14 cellular contexts compared by ENCODE assay signal in the genomic region with DNA sequence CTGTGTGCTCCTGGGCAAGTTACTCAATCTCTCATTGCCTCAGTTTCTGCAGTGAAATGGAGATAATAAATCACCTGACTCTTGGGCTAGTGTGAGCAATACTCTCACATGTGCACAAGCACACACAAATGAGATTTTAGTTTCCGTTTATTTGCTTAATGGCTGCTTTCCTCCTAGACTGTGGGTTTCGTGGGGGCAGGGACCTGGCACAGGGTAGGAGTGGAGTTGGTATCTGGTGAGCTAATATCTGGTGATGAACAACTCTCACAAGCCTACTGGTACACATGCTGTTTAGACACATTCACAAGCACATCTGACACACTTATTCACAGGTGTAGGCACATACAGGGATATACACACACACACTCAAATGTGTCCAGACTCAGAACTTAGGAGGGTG.
DNase-seq lines count a peak whose midpoint lies in the region; ATAC-seq and TF ChIP-seq lines count a peak whose summit lies in the region.
"Had no signal": no experiment of that assay in that cellular context is flagged by ENCODE, and none has a peak within 500 bp of the region (broad histone marks: within the 10 kb centered on the region; RNA-seq: fewer than 3 reads in every experiment).

No MANE protein-coding gene starts in this region.

- CTCF ChIA-PET in activated naive CD4-positive, alpha-beta T cell treated with anti-CD3 and anti-CD28 coated beads for 36 hours (lab: Charles Lee): interaction anchor here (0.6 to 2.4 kb wide), 2 partner anchors 8 to 11 kb away, joined by 3 to 7 read pairs; no protein-coding TSS in a partner anchor
- CTCF ChIA-PET in activated naive CD4-positive, alpha-beta T cell treated with anti-CD3 and anti-CD28 coated beads, Interleukin-2, amount 10 ng/mL, durations not matched to agents 7 days and 5 days (lab: Charles Lee): interaction anchor here (1.1 kb wide), 1 partner anchor 9 kb away, joined by 3 read pairs; no protein-coding TSS in a partner anchor
- CTCF ChIA-PET in IMR-90 (lab: Yijun Ruan, JAX): no interaction called here

- H3K27me3 Mint-ChIP-seq in activated naive CD4-positive, alpha-beta T cell treated with anti-CD3 and anti-CD28 coated beads for 36 hours (ENCODE audit: low read depth): no peaks in the 10 kb centered on the region
- H3K27me3 Mint-ChIP-seq in activated naive CD4-positive, alpha-beta T cell treated with anti-CD3 and anti-CD28 coated beads, Interleukin-2, amount 10 ng/mL, durations not matched to agents 7 days and 5 days: peaks cover 5% of the 10 kb centered on the region
- no peaks in the 10 kb centered on the region for H3K27me3 Mint-ChIP-seq in activated naive CD8-positive, alpha-beta T cell treated with anti-CD3 and anti-CD28 coated beads, Interleukin-2, amount 50 U/mL, for 24 hours
- H3K27me3 Mint-ChIP-seq in stimulated activated naive CD8-positive, alpha-beta T cell treated with anti-CD3 and anti-CD28 coated beads, Interleukin-15, Interleukin-2, amounts not matched to agents 100 ng/mL and 50 ng/mL, for 24 hours: peaks cover 4% of the 10 kb centered on the region

- no peak overlapping the region for H3K4me2 ChIP-seq in IMR-90 (ENCODE audit: low read depth, low read length)

- peaks cover 5% of the 10 kb centered on the region for H3K9me3 Mint-ChIP-seq in activated naive CD4-positive, alpha-beta T cell treated with anti-CD3 and anti-CD28 coated beads for 36 hours
- H3K9me3 Mint-ChIP-seq in activated naive CD4-positive, alpha-beta T cell treated with anti-CD3 and anti-CD28 coated beads, Interleukin-2, amount 10 ng/mL, durations not matched to agents 7 days and 5 days: peaks cover 4% of the 10 kb centered on the region
- peaks cover 4% of the 10 kb centered on the region for H3K9me3 Mint-ChIP-seq in activated naive CD8-positive, alpha-beta T cell treated with anti-CD3 and anti-CD28 coated beads, Interleukin-2, amount 50 U/mL, for 24 hours
- H3K9me3 Mint-ChIP-seq in stimulated activated naive CD8-positive, alpha-beta T cell treated with anti-CD3 and anti-CD28 coated beads, Interleukin-15, Interleukin-2, amounts not matched to agents 100 ng/mL and 50 ng/mL, for 24 hours: no peaks in the 10 kb centered on the region

- H3K9ac ChIP-seq in IMR-90 (ENCODE audit: low read depth, low read length): no peak overlapping the region

- H3K36me3 ChIP-seq in IMR-90 (ENCODE audit: control insufficient read depth, insufficient read depth, low read length) (0 out of 2 replicates have a peak, but pooled peaks cover 2% of the 10 kb centered on the region), esophagus muscularis mucosa (peaks cover 0 to 1% (median 0%) of the 10 kb centered on the region in 4 donors)
- H3K36me3 ChIP-seq: lower lobe of right lung, vagina had no signal

- H3K27ac ChIP-seq in IMR-90 (ENCODE audit: insufficient read depth, low read length) (no peak overlapping the region), esophagus muscularis mucosa (replicated peaks in 1 of 4) (no peak overlapping the region)
- H3K27ac ChIP-seq: lower lobe of right lung, vagina had no signal

- peak overlapping the region; percentile 27; the same call in 1 of the 2 replicates for H2AK5ac ChIP-seq in IMR-90 (ENCODE audit: low read depth, low read length)

- peaks cover 28% of the 10 kb centered on the region for H3K9me1 ChIP-seq in IMR-90 (ENCODE audit: insufficient read depth, low read length)

- TF ChIP-seq RAD21 in IMR-90 (IDR thresholded peaks at IDR 0.05; ENCODE audit: low read length): no peak

- no peak overlapping the region for H3K56ac ChIP-seq in IMR-90 (ENCODE audit: extremely low read depth, insufficient read depth, low read length)

- intact Hi-C loops in activated naive CD4-positive, alpha-beta T cell treated with anti-CD3 and anti-CD28 coated beads for 36 hours (cut with micrococcal nuclease): no loop called here
- intact Hi-C loops in IMR-90 (cut with micrococcal nuclease) (no loop called here), esophagus muscularis mucosa (cut with DNase I) (no loop called here)

- dilution Hi-C loops in IMR-90 (cut with HindIII; ENCODE audit: low sequenced_read_pairs, unreplicated experiment): no loop called here

- no peak overlapping the region for H2BK15ac ChIP-seq in IMR-90 (ENCODE audit: low read depth, low read length)

- no peak overlapping the region for H2AFZ ChIP-seq in IMR-90 (replicated peaks; ENCODE audit: low read length, poor library complexity)

- H3K4me3 ChIP-seq in IMR-90 (ENCODE audit: insufficient read depth, low read depth, low read length): no peak overlapping the region
- H3K4me3 ChIP-seq in esophagus muscularis mucosa: no peak overlapping the region
- H3K4me3 ChIP-seq: lower lobe of right lung, vagina had no signal

- peak; percentile 50 for DNase-seq in activated naive CD4-positive, alpha-beta T cell treated with anti-CD3 and anti-CD28 coated beads for 36 hours
- DNase-seq in activated naive CD4-positive, alpha-beta T cell treated with anti-CD3 and anti-CD28 coated beads, Interleukin-2, amount 10 ng/mL, durations not matched to agents 7 days and 5 days: no peak
- peak; percentile 13 for DNase-seq in IMR-90
- no peak for DNase-seq in activated naive CD8-positive, alpha-beta T cell treated with anti-CD3 and anti-CD28 coated beads, Interleukin-2, amount 50 U/mL, for 24 hours
- no peak for DNase-seq in esophagus muscularis mucosa (ENCODE audit: extremely low spot score)
- DNase-seq: activated CD8-positive, alpha-beta memory T cell treated with anti-CD3 and anti-CD28 coated beads for 24 hours; activated effector memory CD4-positive, alpha-beta T cell treated with Interleukin-2 at 50 U/mL for 16 hours; lower lobe of right lung; NCI-H1105; NCI-H2227 treated with DMSO at 0.1 percent for 48 hours had no signal

- 0 out of 2 replicates have a peak overlapping the region, but pooled peaks have one; percentile 24 for H3K23ac ChIP-seq in IMR-90 (ENCODE audit: low read depth, low read length)

- TF ChIP-seq CTCF in IMR-90 (conservative IDR thresholded peaks at IDR 0.05; ENCODE audit: low read depth, low read length): no peak
- no peak for TF ChIP-seq CTCF in esophagus muscularis mucosa (IDR thresholded peaks at IDR 0.05)

- no peak overlapping the region for H4K91ac ChIP-seq in IMR-90 (ENCODE audit: insufficient read depth, low read depth, low read length)

- no peak overlapping the region for H2BK5ac ChIP-seq in IMR-90 (ENCODE audit: low read depth, low read length, poor library complexity, severe bottlenecking)

- no peak overlapping the region for H2BK120ac ChIP-seq in IMR-90 (ENCODE audit: low read depth, low read length)

- H3K4me1 ChIP-seq in IMR-90 (ENCODE audit: control insufficient read depth, insufficient read depth, low read length) (peaks cover 11% of the 10 kb centered on the region), esophagus muscularis mucosa (peaks cover 0 to 10% (median 0%) of the 10 kb centered on the region in 4 donors)
- H3K4me1 ChIP-seq: vagina had no signal

- H3K36me3 Mint-ChIP-seq in activated naive CD4-positive, alpha-beta T cell treated with anti-CD3 and anti-CD28 coated beads for 36 hours (ENCODE audit: low read depth): no peaks in the 10 kb centered on the region
- peaks cover 4% of the 10 kb centered on the region for H3K36me3 Mint-ChIP-seq in activated naive CD4-positive, alpha-beta T cell treated with anti-CD3 and anti-CD28 coated beads, Interleukin-2, amount 10 ng/mL, durations not matched to agents 7 days and 5 days
- H3K36me3 Mint-ChIP-seq in activated naive CD8-positive, alpha-beta T cell treated with anti-CD3 and anti-CD28 coated beads, Interleukin-2, amount 50 U/mL, for 24 hours (ENCODE audit: low read depth): no peaks in the 10 kb centered on the region
- H3K36me3 Mint-ChIP-seq in stimulated activated naive CD8-positive, alpha-beta T cell treated with anti-CD3 and anti-CD28 coated beads, Interleukin-15, Interleukin-2, amounts not matched to agents 100 ng/mL and 50 ng/mL, for 24 hours (ENCODE audit: low read depth): no peaks in the 10 kb centered on the region

- no peak overlapping the region for H3K18ac ChIP-seq in IMR-90 (ENCODE audit: low read depth, low read length)

- no peak overlapping the region for H3K4ac ChIP-seq in IMR-90 (ENCODE audit: low read depth, low read length)

- no CpG with 5 or more reads among the region's 2 CpGs for WGBS in IMR-90 (ENCODE audit: extremely low coverage in 2 of 2, insufficient read length in 1 of 2), 2 experiments
- WGBS in esophagus muscularis mucosa: 56% methylated on average over 2 of the region's 2 CpGs

- H3K79me1 ChIP-seq in IMR-90 (ENCODE audit: low read depth in 1 of 2, low read length in 2 of 2): peaks cover 27 to 76% of the 10 kb centered on the region in 2 experiments

- no peak overlapping the region for H3K4me3 Mint-ChIP-seq in activated naive CD4-positive, alpha-beta T cell treated with anti-CD3 and anti-CD28 coated beads for 36 hours
- H3K4me3 Mint-ChIP-seq in activated naive CD4-positive, alpha-beta T cell treated with anti-CD3 and anti-CD28 coated beads, Interleukin-2, amount 10 ng/mL, durations not matched to agents 7 days and 5 days: no peak overlapping the region
- H3K4me3 Mint-ChIP-seq in activated naive CD8-positive, alpha-beta T cell treated with anti-CD3 and anti-CD28 coated beads, Interleukin-2, amount 50 U/mL, for 24 hours: no peak overlapping the region
- H3K4me3 Mint-ChIP-seq in stimulated activated naive CD8-positive, alpha-beta T cell treated with anti-CD3 and anti-CD28 coated beads, Interleukin-15, Interleukin-2, amounts not matched to agents 100 ng/mL and 50 ng/mL, for 24 hours: no peak overlapping the region

- H2BK20ac ChIP-seq in IMR-90 (ENCODE audit: low read depth, low read length): no peak overlapping the region

- H2AK9ac ChIP-seq in IMR-90 (replicated peaks; ENCODE audit: low read depth, low read length, poor library complexity): no peak overlapping the region

- no peak overlapping the region for H3K27ac Mint-ChIP-seq in activated naive CD4-positive, alpha-beta T cell treated with anti-CD3 and anti-CD28 coated beads for 36 hours
- no peak overlapping the region for H3K27ac Mint-ChIP-seq in activated naive CD4-positive, alpha-beta T cell treated with anti-CD3 and anti-CD28 coated beads, Interleukin-2, amount 10 ng/mL, durations not matched to agents 7 days and 5 days
- peak overlapping the region; percentile 15 for H3K27ac Mint-ChIP-seq in activated naive CD8-positive, alpha-beta T cell treated with anti-CD3 and anti-CD28 coated beads, Interleukin-2, amount 50 U/mL, for 24 hours
- peak overlapping the region; percentile 22 for H3K27ac Mint-ChIP-seq in stimulated activated naive CD8-positive, alpha-beta T cell treated with anti-CD3 and anti-CD28 coated beads, Interleukin-15, Interleukin-2, amounts not matched to agents 100 ng/mL and 50 ng/mL, for 24 hours

- H3K14ac ChIP-seq in IMR-90 (replicated peaks; ENCODE audit: low read depth, low read length): peak overlapping the region; percentile 14; the same call in 1 of the 2 replicates

- H3K27me3 ChIP-seq in IMR-90 (ENCODE audit: control insufficient read depth, insufficient read depth, low read length) (no peaks in the 10 kb centered on the region), esophagus muscularis mucosa (no peaks in the 10 kb centered on the region)
- H3K27me3 ChIP-seq: vagina had no signal

- H3K9me3 ChIP-seq in IMR-90 (ENCODE audit: control insufficient read depth, insufficient read depth, low read length) (peaks cover 2% of the 10 kb centered on the region; the same call in 1 of the 2 replicates), esophagus muscularis mucosa (no peaks in the 10 kb centered on the region)
- H3K9me3 ChIP-seq: vagina had no signal

- H4K20me1 ChIP-seq in IMR-90 (ENCODE audit: insufficient read depth, low read length): peaks cover 31% of the 10 kb centered on the region; the same call in 1 of the 2 replicates

- H3K4me1 Mint-ChIP-seq in activated naive CD4-positive, alpha-beta T cell treated with anti-CD3 and anti-CD28 coated beads for 36 hours (ENCODE audit: low read depth): peaks cover 9% of the 10 kb centered on the region
- H3K4me1 Mint-ChIP-seq in activated naive CD4-positive, alpha-beta T cell treated with anti-CD3 and anti-CD28 coated beads, Interleukin-2, amount 10 ng/mL, durations not matched to agents 7 days and 5 days: peaks cover 9% of the 10 kb centered on the region
- H3K4me1 Mint-ChIP-seq in activated naive CD8-positive, alpha-beta T cell treated with anti-CD3 and anti-CD28 coated beads, Interleukin-2, amount 50 U/mL, for 24 hours: peaks cover 38% of the 10 kb centered on the region
- peaks cover 37% of the 10 kb centered on the region for H3K4me1 Mint-ChIP-seq in stimulated activated naive CD8-positive, alpha-beta T cell treated with anti-CD3 and anti-CD28 coated beads, Interleukin-15, Interleukin-2, amounts not matched to agents 100 ng/mL and 50 ng/mL, for 24 hours (ENCODE audit: low read depth)

- no TSS peak for BruUV-seq in IMR-90 (replicated peaks; lab: Mats Ljungman, UMichigan)

- POLR2A ChIA-PET in IMR-90 (lab: Charles Lee; ENCODE audit: unreplicated experiment): no interaction called here

- in situ Hi-C loops in IMR-90 (cut with MboI; ENCODE audit: low sequenced_read_pairs): no loop called here

- H4K8ac ChIP-seq in IMR-90 (ENCODE audit: low read depth in 2 of 2, low read length in 2 of 2): peak overlapping the region in 1 of 2 experiments; percentile 38; a peak in 1 of 4 replicates

- TF ChIP-seq POLR2A in IMR-90 (IDR thresholded peaks at IDR 0.05; ENCODE audit: low read depth, low read length) (no peak), esophagus muscularis mucosa (IDR thresholded peaks at IDR 0.05; ENCODE audit: low read depth) (no peak)

- ATAC-seq in IMR-90 (ENCODE audit: low read depth): peak; percentile 25; the same call in 1 of the 2 replicates
- ATAC-seq in activated naive CD8-positive, alpha-beta T cell treated with anti-CD3 and anti-CD28 coated beads, Interleukin-2, amount 50 U/mL, for 24 hours: peak; percentile 64
- ATAC-seq in HG02759 (IDR thresholded peaks at IDR 0.05; ENCODE audit: unreplicated experiment): no peak
- ATAC-seq: lower lobe of right lung, sciatic nerve had no signal

- no peak for TF ChIP-seq EP300 in esophagus muscularis mucosa (IDR thresholded peaks at IDR 0.05)

- no peak overlapping the region for H4K5ac ChIP-seq in IMR-90 (ENCODE audit: low read depth, low read length)

Comparison
In these comparisons a context has a peak if more than half of its experiments do, and no peak if none do; other contexts are left out.
1. DNase-seq: peak in activated naive CD4-positive, alpha-beta T cell treated with anti-CD3 and anti-CD28 coated beads for 36 hours (single experiment) and IMR-90 (single experiment); none in activated naive CD4-positive, alpha-beta T cell treated with anti-CD3 and anti-CD28 coated beads, Interleukin-2, amount 10 ng/mL, durations not matched to agents 7 days and 5 days (single experiment), activated naive CD8-positive, alpha-beta T cell treated with anti-CD3 and anti-CD28 coated beads, Interleukin-2, amount 50 U/mL, for 24 hours (single experiment) and esophagus muscularis mucosa (single experiment).
2. H3K27ac Mint-ChIP-seq: peak in activated naive CD8-positive, alpha-beta T cell treated with anti-CD3 and anti-CD28 coated beads, Interleukin-2, amount 50 U/mL, for 24 hours (single experiment) and stimulated activated naive CD8-positive, alpha-beta T cell treated with anti-CD3 and anti-CD28 coated beads, Interleukin-15, Interleukin-2, amounts not matched to agents 100 ng/mL and 50 ng/mL, for 24 hours (single experiment); none in activated naive CD4-positive, alpha-beta T cell treated with anti-CD3 and anti-CD28 coated beads for 36 hours (single experiment) and activated naive CD4-positive, alpha-beta T cell treated with anti-CD3 and anti-CD28 coated beads, Interleukin-2, amount 10 ng/mL, durations not matched to agents 7 days and 5 days (single experiment).